ENCODE assay signal across 9 cellular contexts in genomic region chr2:26043862-26044736, GRCh38. TPM values are rescaled to one million over a fixed set of nuclear protein-coding genes. Genes with fewer than 3 reads are reported as not detected.
A peak's percentile ranks its signal among the peaks of the same experiment; 100 is the strongest.
DNase-seq lines count a peak whose midpoint lies in the region; ATAC-seq and TF ChIP-seq lines count a peak whose summit lies in the region.
"Had no signal": no experiment of that assay in that cellular context is flagged by ENCODE, and none has a peak within 500 bp of the region (broad histone marks: within the 10 kb centered on the region; RNA-seq: fewer than 3 reads in every experiment).

No MANE protein-coding gene starts in this region.

- peak; percentile 11 to 28 for DNase-seq in dermis microvascular lymphatic vessel endothelial cell (ENCODE audit: low read depth in 2 of 2)
- no peak for DNase-seq in GDM1 (lab: John Stamatoyannopoulos, UW)
- DNase-seq in NCI-H526 treated with DMSO at 0.1 percent for 48 hours (lab: John Stamatoyannopoulos, UW): no peak
- DNase-seq in NCI-H345 (lab: John Stamatoyannopoulos, UW): no peak
- no peak for DNase-seq in COR-L47 (lab: John Stamatoyannopoulos, UW)

- peaks cover 45 to 62% of the 10 kb centered on the region in 2 experiments for H3K4me1 ChIP-seq in neutrophil (ENCODE audit: control insufficient read depth in 1 of 2, insufficient read depth in 1 of 2, low read depth in 1 of 2, low read length in 1 of 2)

- TF ChIP-seq CTCF in neutrophil (IDR thresholded peaks at IDR 0.05): no peak

- peak overlapping the region; percentile 67 for H3K27ac ChIP-seq in neutrophil
- H3K27ac ChIP-seq: tibial artery had no signal

- TF ChIP-seq EP300 in Ishikawa (IDR thresholded peaks at IDR 0.05; ENCODE audit: borderline replicate concordance): no peak

- ATAC-seq in GM18502 (IDR thresholded peaks at IDR 0.05; ENCODE audit: poor library complexity, unreplicated experiment): peak; percentile 52

- no peaks in the 10 kb centered on the region for H3K27me3 ChIP-seq in neutrophil
- H3K27me3 ChIP-seq: tibial artery had no signal

- no peaks in the 10 kb centered on the region for H3K9me3 ChIP-seq in neutrophil
- H3K9me3 ChIP-seq: tibial artery had no signal

- peaks cover 9% of the 10 kb centered on the region for H3K36me3 ChIP-seq in neutrophil

- TF ChIP-seq RAD21 in Ishikawa (IDR thresholded peaks at IDR 0.05; ENCODE audit: low read depth): no peak

- peak overlapping the region; percentile 6 to 17 for H3K4me3 ChIP-seq in neutrophil (ENCODE audit: low read depth in 1 of 2, low read length in 1 of 2)
- H3K4me3 ChIP-seq: tibial artery had no signal

TF ChIP-seq in Ishikawa, 13 proteins besides CTCF, POLR2A, EP300 and RAD21:
- TF ChIP-seq TEAD4 (IDR thresholded peaks at IDR 0.05): no peak
- peak; percentile 91 for TF ChIP-seq CEBPB (IDR thresholded peaks at IDR 0.05)
- TF ChIP-seq MAX (IDR thresholded peaks at IDR 0.05): peak; percentile 66; the same call in 1 of the 2 replicates
- no peak for TF ChIP-seq REST (IDR thresholded peaks at IDR 0.05; ENCODE audit: low read depth)
- no peak for TF ChIP-seq ZBTB7A (IDR thresholded peaks at IDR 0.05; ENCODE audit: low read depth)

RNA-seq across cellular contexts. Expression of gene RAB10, which starts 10.2 kb away (rescaled TPM):
- total RNA-seq in dermis microvascular lymphatic vessel endothelial cell: 46.2 and 49.9 TPM in 2 replicates

Comparison
In these comparisons a context has a peak if more than half of its experiments do, and no peak if none do; other contexts are left out.
1. DNase-seq: peak in dermis microvascular lymphatic vessel endothelial cell (2 of 2); none in GDM1 (single experiment), NCI-H526 treated with DMSO at 0.1 percent for 48 hours (single experiment), NCI-H345 (single experiment) and COR-L47 (single experiment).